In the genomic region with DNA sequence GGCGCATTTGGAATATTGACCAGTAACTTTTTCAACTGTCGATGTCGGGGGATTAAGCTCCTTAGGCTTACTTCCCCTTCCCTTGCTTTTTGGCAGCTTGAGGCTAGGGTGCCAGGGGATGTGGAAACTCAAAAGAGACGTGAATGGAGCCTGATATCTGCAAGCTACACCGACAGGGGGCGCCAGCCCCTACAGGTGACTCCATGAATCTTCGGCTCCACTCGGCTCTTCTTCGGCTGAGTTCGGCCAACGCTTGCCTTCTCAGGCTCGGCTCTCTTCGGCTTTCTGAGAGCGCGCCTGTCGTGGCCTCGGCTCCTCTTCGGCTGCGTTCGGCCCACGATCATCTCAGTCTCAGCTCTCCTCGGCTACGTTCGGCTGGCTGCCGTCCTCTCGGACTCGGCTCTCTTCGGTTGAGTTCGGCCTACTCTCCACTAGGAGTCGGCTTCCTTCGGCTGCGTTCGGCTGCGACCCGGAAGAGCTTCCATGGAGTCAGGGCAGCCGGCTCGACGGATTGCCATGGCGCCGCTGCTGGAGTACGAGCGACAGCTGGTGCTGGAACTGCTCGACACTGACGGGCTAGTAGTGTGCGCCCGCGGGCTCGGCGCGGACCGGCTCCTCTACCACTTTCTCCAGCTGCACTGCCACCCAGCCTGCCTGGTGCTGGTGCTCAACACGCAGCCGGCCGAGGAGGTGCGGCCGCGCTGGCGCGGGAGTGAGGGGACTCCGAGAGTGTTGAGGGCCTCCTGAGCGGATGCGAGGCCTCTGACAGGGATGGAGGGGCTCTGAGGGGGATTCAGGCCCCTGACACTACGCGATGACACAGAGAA, we compare ENCODE assay signal across 8 cellular contexts. TPM values are rescaled to one million over a fixed set of nuclear protein-coding genes. Genes with fewer than 3 reads are reported as not detected.
DNase-seq lines count a peak whose midpoint lies in the region; ATAC-seq and TF ChIP-seq lines count a peak whose summit lies in the region.

ERCC4 (plus strand) TSS at position 472 of the 827 bp plus-strand sequence; CDS start at position 484, 12 bp downstream.

- TF ChIP-seq CTCF in ascending aorta (IDR thresholded peaks at IDR 0.05), result peak; percentile 70 to 94 (median 78)
- peak; percentile 93 to 94 (median 94) for TF ChIP-seq CTCF in vagina (IDR thresholded peaks at IDR 0.05)

- ATAC-seq in GM18502 (IDR thresholded peaks at IDR 0.05; ENCODE audit: poor library complexity, unreplicated experiment) (peak; percentile 99), HG02970 (IDR thresholded peaks at IDR 0.05; ENCODE audit: low FRiP score, unreplicated experiment) (peak; percentile 98), right cardiac atrium (peak; percentile 97 to 98)

- H3K9me3 ChIP-seq in ascending aorta, result no peaks in the 10 kb centered on the region
- no peaks in the 10 kb centered on the region for H3K9me3 ChIP-seq in right cardiac atrium (ENCODE audit: control insufficient read depth, low read length)
- H3K9me3 ChIP-seq in vagina, result no peaks in the 10 kb centered on the region

- H3K27ac ChIP-seq in ascending aorta (peak within 1 kb of the TSS; percentile 68 to 78), right cardiac atrium (ENCODE audit: low read length) (peak within 1 kb of the TSS; percentile 59), vagina (peak within 1 kb of the TSS; percentile 78)

- TF ChIP-seq POLR2A in vagina (IDR thresholded peaks at IDR 0.05), result peak in 1 of 2 donors; percentile 11

- peaks cover 4 to 9% of the 10 kb centered on the region in 2 donors for H3K4me1 ChIP-seq in ascending aorta
- no peaks in the 10 kb centered on the region for H3K4me1 ChIP-seq in right cardiac atrium (ENCODE audit: control insufficient read depth, insufficient read depth, low read length)
- peaks cover 23% of the 10 kb centered on the region for H3K4me1 ChIP-seq in vagina

- H3K36me3 ChIP-seq in ascending aorta (peaks cover 0 to 4% of the 10 kb centered on the region in 2 donors), vagina (no peaks in the 10 kb centered on the region)

- under 1% methylated on average over 64 of the region's 64 CpGs for WGBS in right cardiac atrium

- DNase-seq in NCI-H187 treated with DMSO at 0.1 percent for 48 hours (lab: John Stamatoyannopoulos, UW) (peak; percentile 87), ascending aorta (ENCODE audit: low spot score in 2 of 2) (peak; percentile 99 to 100), right cardiac atrium (peak; percentile 100), pulmonary artery endothelial cell (ENCODE audit: low read depth, low spot score) (peak; percentile 97), vagina (ENCODE audit: extremely low spot score in 2 of 2) (peak; percentile 98)

- intact Hi-C loops in T-helper 2 cell treated with Interferon-gamma antibody and Interleukin-4, amounts not matched to agents 100 ng/mL and 5 ng/mL, for 36 hours (cut with micrococcal nuclease), result loop anchor here (1.0 to 5.0 kb wide), 3 partner anchors 151 to 712 kb away; partner anchors contain the start of genes BFAR, MRTFB and PARN
- intact Hi-C loops in ascending aorta (cut with DNase I), result loop anchor here (1.0 to 10.0 kb wide), 10 partner anchors 10 to 808 kb away; partner anchors contain the start of gene MRTFB
- intact Hi-C loops in right cardiac atrium (cut with DNase I), result loop anchor here in 3 of 4 donors (2.0 to 10.0 kb wide), 6 partner anchors 53 to 605 kb away; no protein-coding TSS in a partner anchor
- intact Hi-C loops in vagina (cut with DNase I), result no loop called here

- H3K4me3 ChIP-seq in ascending aorta (peak within 1 kb of the TSS; percentile 92 to 94), right cardiac atrium (ENCODE audit: low read length) (peak within 1 kb of the TSS; percentile 63), vagina (peak within 1 kb of the TSS; percentile 87 to 90)

- H3K27me3 ChIP-seq in ascending aorta (no peaks in the 10 kb centered on the region), right cardiac atrium (ENCODE audit: control insufficient read depth, insufficient read depth) (no peaks in the 10 kb centered on the region), vagina (no peaks in the 10 kb centered on the region)

RNA-seq across cellular contexts. Expression of gene ERCC4, which starts in this region (rescaled TPM):
- 12.6 and 14.4 TPM in 2 replicates for total RNA-seq in T-helper 2 cell treated with Interferon-gamma antibody and Interleukin-4, amounts not matched to agents 100 ng/mL and 5 ng/mL, for 36 hours
- total RNA-seq in ascending aorta (6.2 TPM), right cardiac atrium (10 to 100 TPM in 2 of 4 donors, 1 to 10 TPM in 2; 9.2 to 14.4 (median 10.6) TPM), pulmonary artery endothelial cell (9.7 and 11.7 TPM in 2 replicates), vagina (8.6 TPM)
- 2.3 TPM for polyA plus RNA-seq in right cardiac atrium

Comparison
In these comparisons a context has a peak if more than half of its experiments do, and no peak if none do; other contexts are left out.
1. Peak in every context shown above with its lines: DNase-seq, ATAC-seq, H3K4me3 ChIP-seq and H3K27ac ChIP-seq.